ENCODE assay signal across 1 cellular context in the genomic region with DNA sequence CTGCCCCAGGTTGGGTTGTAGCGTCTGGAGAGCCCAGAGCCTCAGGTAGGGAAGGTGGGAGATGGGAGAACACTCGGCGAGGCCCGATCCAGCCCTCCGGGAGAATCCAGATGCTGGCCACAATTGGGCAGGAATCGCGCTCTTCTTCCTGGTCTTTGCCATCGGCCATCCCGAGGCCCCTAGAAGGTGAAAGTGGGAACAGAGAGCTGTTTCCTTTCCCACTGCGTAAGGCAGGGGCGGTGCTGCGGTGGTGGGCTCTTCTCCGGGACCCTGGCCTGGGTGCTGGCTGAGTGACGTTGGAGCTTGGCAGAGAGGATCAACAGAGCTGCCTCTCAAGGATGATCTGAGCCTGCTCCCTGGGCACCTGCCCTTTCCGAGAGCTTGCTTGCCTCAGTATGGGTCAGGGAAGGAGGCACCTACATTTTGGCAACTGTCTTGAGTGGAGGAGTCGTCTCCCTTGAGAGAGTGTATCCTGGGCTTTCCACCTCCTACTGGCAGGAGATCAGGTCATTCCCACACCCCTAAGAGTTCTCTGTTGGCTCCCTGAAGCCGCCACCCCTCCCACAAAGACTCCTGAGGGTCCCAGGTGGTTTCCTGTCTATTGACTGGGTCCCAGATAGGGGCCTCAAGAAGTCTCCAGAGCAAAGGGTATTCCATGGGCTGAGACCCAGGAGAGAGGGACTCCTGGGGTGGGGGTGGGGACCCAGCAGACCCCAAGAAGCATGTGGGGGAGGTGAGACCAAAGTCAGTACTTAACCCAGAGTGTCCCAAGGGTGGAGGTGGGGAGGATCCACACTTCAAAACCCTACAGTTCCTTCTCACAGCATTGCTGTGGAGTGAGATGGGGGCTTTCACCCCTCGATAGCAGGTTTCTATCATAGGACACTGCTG.
TF ChIP-seq lines count a peak whose summit lies in the region.

No MANE protein-coding gene starts in this region.

TF ChIP-seq in endothelial cell of umbilical vein, 7 proteins besides CTCF, POLR2A, EP300 and RAD21 (continued from another document):
- TF ChIP-seq GATA2 (IDR thresholded peaks at IDR 0.05; ENCODE audit: insufficient read depth, insufficient read length, low read depth, low read length) (no peak), FOS (IDR thresholded peaks at IDR 0.05; ENCODE audit: borderline replicate concordance, insufficient read depth, low read length) (no peak)
- TF ChIP-seq, protein P1, sequence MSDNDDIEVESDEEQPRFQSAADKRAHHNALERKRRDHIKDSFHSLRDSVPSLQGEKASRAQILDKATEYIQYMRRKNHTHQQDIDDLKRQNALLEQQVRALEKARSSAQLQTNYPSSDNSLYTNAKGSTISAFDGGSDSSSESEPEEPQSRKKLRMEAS (IDR thresholded peaks at IDR 0.05; ENCODE audit: insufficient read depth, insufficient read length): no peak
